8 cellular contexts compared by ENCODE assay signal in genomic region chr9:89549031-89549644, GRCh38. TPM values are rescaled to one million over a fixed set of nuclear protein-coding genes. Genes with fewer than 3 reads are reported as not detected.
DNase-seq lines count a peak whose midpoint lies in the region; ATAC-seq and TF ChIP-seq lines count a peak whose summit lies in the region.

No MANE protein-coding gene starts in this region.

- H3K36me3 ChIP-seq in mammary epithelial cell (ENCODE audit: insufficient read depth, low read length): no peaks in the 10 kb centered on the region
- H3K36me3 ChIP-seq in kidney epithelial cell (ENCODE audit: control insufficient read depth, insufficient read depth, low read length): no peaks in the 10 kb centered on the region

- H3K27me3 ChIP-seq in mammary epithelial cell (ENCODE audit: insufficient read depth, low read length) (no peaks in the 10 kb centered on the region), kidney epithelial cell (ENCODE audit: control insufficient read depth, insufficient read depth, low read length) (no peaks in the 10 kb centered on the region)

- peaks cover 6% of the 10 kb centered on the region for H3K4me1 Mint-ChIP-seq in activated B cell treated with CpG ODN at 0.5 μM for 24 hours

- TF ChIP-seq POLR2A in GM18505 (IDR thresholded peaks at IDR 0.05; ENCODE audit: borderline replicate concordance, extremely low read depth, insufficient read depth, insufficient read length): no peak

- BruUV-seq in mammary epithelial cell (replicated peaks; lab: Mats Ljungman, UMichigan): no TSS peak

- ATAC-seq in GM18505 (IDR thresholded peaks at IDR 0.05; ENCODE audit: unreplicated experiment) (peak; percentile 65), HG02943 (IDR thresholded peaks at IDR 0.05; ENCODE audit: low read depth, unreplicated experiment) (peak; percentile 78), activated B cell treated with CpG ODN at 0.5 μM for 24 hours (ENCODE audit: low read depth) (peak; percentile 100)

- no peak overlapping the region for H3K4me3 Mint-ChIP-seq in activated B cell treated with CpG ODN at 0.5 μM for 24 hours

- no peaks in the 10 kb centered on the region for H4K20me1 ChIP-seq in mammary epithelial cell (ENCODE audit: insufficient read depth, low read length)

- no peak overlapping the region for H3K4me3 ChIP-seq in mammary epithelial cell (replicated peaks in 1 of 3; ENCODE audit: insufficient read depth in 1 of 3, low read depth in 2 of 3, low read length in 3 of 3)
- no peak overlapping the region for H3K4me3 ChIP-seq in kidney epithelial cell (ENCODE audit: low read depth, low read length)

- H3K9me3 Mint-ChIP-seq in activated B cell treated with CpG ODN at 0.5 μM for 24 hours: peaks cover 7% of the 10 kb centered on the region

- dilution Hi-C loops in mammary epithelial cell (cut with HindIII; ENCODE audit: low sequenced_read_pairs): no loop called here

- WGBS in mammary epithelial cell (ENCODE audit: low coverage, missing lambda C conversion rate): 27% methylated on average over 5 of the region's 5 CpGs

- no peak overlapping the region for H3K27ac ChIP-seq in 22Rv1
- H3K27ac ChIP-seq in mammary epithelial cell (ENCODE audit: insufficient read depth, low read depth, low read length): no peak overlapping the region

- no peaks in the 10 kb centered on the region for H3K27me3 Mint-ChIP-seq in activated B cell treated with CpG ODN at 0.5 μM for 24 hours

- H3K4me2 ChIP-seq in mammary epithelial cell (ENCODE audit: insufficient read depth, low read depth, low read length): no peak overlapping the region

- H2AFZ ChIP-seq in mammary epithelial cell (ENCODE audit: low read depth, low read length): no peak overlapping the region

- intact Hi-C loops in activated B cell treated with CpG ODN at 0.5 μM for 24 hours (cut with micrococcal nuclease) (loop anchor here (1.0 to 2.0 kb wide), 9 partner anchors 26 to 230 kb away; partner anchors contain the start of gene SEMA4D), mammary epithelial cell (cut with micrococcal nuclease) (loop anchor here (1.0 kb wide), 3 partner anchors 139 to 230 kb away; no protein-coding TSS in a partner anchor)

- no peaks in the 10 kb centered on the region for H3K9me3 ChIP-seq in mammary epithelial cell (replicated peaks; ENCODE audit: insufficient read depth, low read length)

- TF ChIP-seq CTCF in 22Rv1 (IDR thresholded peaks at IDR 0.05) (peak; percentile 98), activated B cell treated with CpG ODN at 0.5 μM for 24 hours (IDR thresholded peaks at IDR 0.05) (peak; percentile 94), mammary epithelial cell (conservative IDR thresholded peaks at IDR 0.05 in 1 of 2, IDR thresholded peaks at IDR 0.05 in 1 of 2; ENCODE audit: extremely low read depth in 1 of 2, insufficient read depth in 1 of 2, low read depth in 1 of 2, low read length in 2 of 2) (peak; percentile 91 to 95), kidney epithelial cell (IDR thresholded peaks at IDR 0.05; ENCODE audit: insufficient read depth, low read length, poor library complexity, severe bottlenecking) (peak; percentile 95)

- no peak overlapping the region for H3K9ac ChIP-seq in mammary epithelial cell (ENCODE audit: insufficient read depth, low read length)

- peak overlapping the region; percentile 41 for H3K27ac Mint-ChIP-seq in activated B cell treated with CpG ODN at 0.5 μM for 24 hours

- H3K79me2 ChIP-seq in mammary epithelial cell (ENCODE audit: insufficient read depth, low read length): no peaks in the 10 kb centered on the region

- POLR2A ChIA-PET in activated B cell treated with CpG ODN at 0.5 μM for 24 hours (lab: Charles Lee): interaction anchor here (0.5 to 2.3 kb wide), 10 partner anchors 50 to 231 kb away, joined by 3 to 19 read pairs (median 5); partner anchors contain the start of gene SECISBP2

- DNase-seq in NCI-H2107 treated with DMSO at 0.1 percent for 48 hours (lab: John Stamatoyannopoulos, UW; ENCODE audit: unreplicated experiment) (peak; percentile 77), activated B cell treated with CpG ODN at 0.5 μM for 24 hours (peak; percentile 74), mammary epithelial cell (peak; percentile 39), kidney epithelial cell (ENCODE audit: low read depth) (no peak)
- peak; percentile 90 for DNase-seq in stimulated activated CD4-positive, alpha-beta T cell treated with anti-CD3 and anti-CD28 coated beads, Interleukin-4, amount 100 ng/mL, for 24 hours

- peaks cover 4% of the 10 kb centered on the region for H3K36me3 Mint-ChIP-seq in activated B cell treated with CpG ODN at 0.5 μM for 24 hours (ENCODE audit: low read depth)

- in situ Hi-C loops in mammary epithelial cell (cut with MboI; ENCODE audit: low sequenced_read_pairs in 2 of 2): no loop called here

- H3K4me1 ChIP-seq in mammary epithelial cell (ENCODE audit: insufficient read depth, low read length): no peaks in the 10 kb centered on the region

- CTCF ChIA-PET in activated B cell treated with CpG ODN at 0.5 μM for 24 hours (lab: Charles Lee) (interaction anchor here (0.6 to 4.2 kb wide), 56 partner anchors 10 to 239 kb away, joined by 3 to 120 read pairs (median 5); partner anchors contain the start of genes CKS2 and SEMA4D), mammary epithelial cell (lab: Charles Lee; ENCODE audit: low non-redundant PET) (interaction anchor here (0.6 to 1.2 kb wide), 5 partner anchors 75 to 302 kb away, joined by 4 to 19 read pairs (median 5); no protein-coding TSS in a partner anchor)

RNA-seq across cellular contexts. Expression of gene SEMA4D, which starts 51.2 kb away (rescaled TPM):
- 68.0 and 79.7 TPM in 2 replicates for total RNA-seq in activated B cell treated with CpG ODN at 0.5 μM for 24 hours
- total RNA-seq in mammary epithelial cell: 1 to 10 TPM; 1.7 to 2.3 TPM
- 0.71 TPM for polyA plus RNA-seq in mammary epithelial cell
- 2.5 TPM for polyA minus RNA-seq in mammary epithelial cell
- total RNA-seq in kidney epithelial cell: 27.8 and 30.7 TPM in 2 replicates

RNA-seq across cellular contexts. Expression of gene GADD45G, which starts 55.7 kb away (rescaled TPM):
- total RNA-seq in activated B cell treated with CpG ODN at 0.5 μM for 24 hours (7.5 and 7.6 TPM in 2 replicates), mammary epithelial cell (1 to 10 TPM in 1 of 2 donors, not detected in 1; 1.0 TPM), kidney epithelial cell (0.41 and 2.2 TPM in 2 replicates)
- polyA plus RNA-seq in mammary epithelial cell: 0.08 TPM
- polyA minus RNA-seq in mammary epithelial cell: not detected
